In the genomic region with DNA sequence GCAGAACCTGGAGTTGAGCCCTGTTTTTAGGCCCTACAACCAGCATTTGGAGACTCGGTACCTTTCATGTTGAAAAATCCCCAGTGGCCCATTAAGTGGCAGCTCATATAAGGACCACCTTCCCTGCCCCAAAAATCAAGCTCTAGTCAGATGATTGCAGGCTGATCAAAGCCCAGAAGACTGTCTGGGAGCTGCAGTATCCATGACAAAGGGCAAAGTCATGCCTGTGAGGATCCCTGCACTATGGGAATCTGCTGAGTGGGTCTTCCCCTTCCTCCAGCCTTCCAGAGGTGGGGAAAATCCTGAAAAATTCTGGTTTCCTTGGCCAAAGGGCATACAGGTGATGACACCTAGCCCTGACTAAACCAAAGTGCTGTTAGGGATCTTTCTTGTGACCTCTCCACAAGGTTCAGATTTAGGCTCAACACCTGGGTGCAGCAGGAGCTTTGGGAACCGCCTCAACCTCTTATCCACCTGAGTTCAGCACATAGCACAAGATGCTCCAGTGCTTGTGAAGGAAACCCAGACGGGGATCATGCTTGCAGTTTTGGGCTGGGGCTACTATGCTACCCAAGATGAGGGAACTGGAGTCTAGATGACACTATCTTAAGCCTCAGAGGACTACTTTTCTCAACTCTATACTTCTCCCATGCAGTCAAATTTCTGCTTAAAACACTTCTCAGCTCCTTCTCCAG, we compare ENCODE assay signal across 8 cellular contexts. TPM values are rescaled to one million over a fixed set of nuclear protein-coding genes. Genes with fewer than 3 reads are reported as not detected.
DNase-seq lines count a peak whose midpoint lies in the region; ATAC-seq and TF ChIP-seq lines count a peak whose summit lies in the region.

No MANE protein-coding gene starts in this region.

- H2AFZ ChIP-seq in GM23248 (peak overlapping the region; percentile 80), trophoblast cell (ENCODE audit: insufficient read depth, low read length, poor library complexity) (no peak overlapping the region)

- H3K4ac ChIP-seq in trophoblast cell (ENCODE audit: low read depth, low read length) = no peak overlapping the region

- peaks cover 21% of the 10 kb centered on the region for H3K4me1 ChIP-seq in GM23248 (ENCODE audit: insufficient read depth)
- H3K4me1 ChIP-seq in Panc1 (ENCODE audit: control insufficient read depth, insufficient read depth, low read length) = peaks cover 26% of the 10 kb centered on the region
- H3K4me1 ChIP-seq in trophoblast cell (ENCODE audit: control insufficient read depth in 1 of 2, insufficient read depth in 2 of 2, low read length in 2 of 2) = peaks cover 11 to 14% of the 10 kb centered on the region in 2 experiments

- in situ Hi-C loops in GM23248 (cut with MboI) (no loop called here), Panc1 (cut with HindIII; ENCODE audit: low pct_unique_long_range_greater_than_20kb, low sequenced_read_pairs) (no loop called here)

- no peak for TF ChIP-seq CTCF in Panc1 (IDR thresholded peaks at IDR 0.05)

- H2BK120ac ChIP-seq in trophoblast cell (ENCODE audit: insufficient read depth, low read length, poor library complexity) = no peak overlapping the region

- BruUV-seq in Panc1 (replicated peaks; lab: Mats Ljungman, UMichigan) = no TSS peak

- H2BK12ac ChIP-seq in trophoblast cell (ENCODE audit: low read length) = no peak overlapping the region

- no peak overlapping the region for H4K91ac ChIP-seq in trophoblast cell (ENCODE audit: low read depth, low read length)

- H3K23ac ChIP-seq in trophoblast cell (ENCODE audit: low read length) = no peak overlapping the region

- H3K9ac ChIP-seq in GM23248 (peak overlapping the region; percentile 88), trophoblast cell (ENCODE audit: low read length) (no peak overlapping the region)

- no peak overlapping the region for H3K18ac ChIP-seq in trophoblast cell (ENCODE audit: low read length)

- H3K4me3 ChIP-seq in GM23248 (peak overlapping the region; percentile 84), Panc1 (ENCODE audit: low read depth in 2 of 2, low read length in 2 of 2) (peak overlapping the region; percentile 60 to 84; a peak in 2 of 4 replicates), trophoblast cell (ENCODE audit: low read depth, low read length) (no peak overlapping the region)

- H2BK5ac ChIP-seq in trophoblast cell (ENCODE audit: low read depth, low read length, poor library complexity) = no peak overlapping the region

- no peaks in the 10 kb centered on the region for H3K9me2 ChIP-seq in GM23248 (ENCODE audit: insufficient read depth)

- peak overlapping the region; percentile 85 for H3K4me2 ChIP-seq in GM23248 (ENCODE audit: unreplicated experiment)
- no peak overlapping the region for H3K4me2 ChIP-seq in trophoblast cell (ENCODE audit: low read length)

- 48 to 51% methylated on average over 3 of the region's 3 CpGs for WGBS in GM23248 (ENCODE audit: low coverage in 1 of 2, low lambda C conversion rate in 2 of 2, missing lambda C conversion rate in 2 of 2), 2 experiments
- WGBS in trophoblast cell (ENCODE audit: extremely low coverage, insufficient coverage, insufficient read length) = no CpG with 5 or more reads among the region's 3 CpGs

- peaks cover 19% of the 10 kb centered on the region for H3F3A ChIP-seq in GM23248 (ENCODE audit: insufficient read depth)

- POLR2A ChIA-PET in Panc1 (lab: Charles Lee) = interaction anchor here (0.6 to 1.1 kb wide), 2 partner anchors 96 to 155 kb away, joined by 4 to 7 read pairs; a partner anchor contains a TSS

- H3K14ac ChIP-seq in trophoblast cell (ENCODE audit: low read length) = no peak overlapping the region

- H3K36me3 ChIP-seq in GM23248 (ENCODE audit: low read depth) (no peaks in the 10 kb centered on the region), Panc1 (ENCODE audit: control insufficient read depth, insufficient read depth, low read length) (no peaks in the 10 kb centered on the region), trophoblast cell (ENCODE audit: control insufficient read depth in 1 of 2, insufficient read depth in 2 of 2, low read length in 2 of 2) (peaks cover 31 to 34% of the 10 kb centered on the region in 2 experiments)

- DNase-seq in GM23248 (peak; percentile 50), Panc1 (ENCODE audit: low read depth, low spot score) (peak; percentile 25), erythroblast (lab: John Stamatoyannopoulos, UW) (peak in 1 of 2 experiments; percentile 31), trophoblast cell (peak; percentile 40 to 44), DMS79 treated with DMSO at 0.1 percent for 48 hours (lab: John Stamatoyannopoulos, UW) (no peak), SIG-M5 (lab: John Stamatoyannopoulos, UW) (no peak)
- DNase-seq in stimulated activated naive CD4-positive, alpha-beta T cell (lab: John Stamatoyannopoulos, UW) = no peak

- no peak overlapping the region for H2AK5ac ChIP-seq in trophoblast cell (ENCODE audit: low read length)

- H3K27me3 ChIP-seq in GM23248 (replicated peaks; ENCODE audit: insufficient read depth) (no peaks in the 10 kb centered on the region), Panc1 (ENCODE audit: control insufficient read depth, insufficient read depth, low read length) (no peaks in the 10 kb centered on the region), trophoblast cell (ENCODE audit: insufficient read depth, low read length) (no peaks in the 10 kb centered on the region)

- CTCF ChIA-PET in Panc1 (lab: Charles Lee) = interaction anchor here (0.9 to 2.5 kb wide), 2 partner anchors 76 to 96 kb away, joined by 5 to 10 read pairs; no protein-coding TSS in a partner anchor

- TF ChIP-seq POLR2A in erythroblast (IDR thresholded peaks at IDR 0.05; ENCODE audit: low read length) = peak; percentile 28

- no peak overlapping the region for H4K8ac ChIP-seq in trophoblast cell (ENCODE audit: low read depth, low read length)

- peaks cover 11% of the 10 kb centered on the region for H3K79me1 ChIP-seq in trophoblast cell (ENCODE audit: low read length)

- H3K9me3 ChIP-seq in GM23248 (ENCODE audit: low read depth) (no peaks in the 10 kb centered on the region), Panc1 (ENCODE audit: control insufficient read depth, insufficient read depth, low read depth, low read length) (no peaks in the 10 kb centered on the region), trophoblast cell (ENCODE audit: insufficient read depth, low read depth, low read length) (no peaks in the 10 kb centered on the region)

- no peak for ATAC-seq in Panc1
- ATAC-seq in HG03135 (IDR thresholded peaks at IDR 0.05; ENCODE audit: unreplicated experiment) = no peak

- H4K20me1 ChIP-seq in GM23248 (ENCODE audit: insufficient read depth) = no peaks in the 10 kb centered on the region

- H3K27ac ChIP-seq in GM23248 = peak overlapping the region; percentile 88
- peak overlapping the region; percentile 91 for H3K27ac ChIP-seq in Panc1 (ENCODE audit: low read length)
- H3K27ac ChIP-seq in trophoblast cell (ENCODE audit: low read depth, low read length) = no peak overlapping the region

- H3K79me2 ChIP-seq in GM23248 (ENCODE audit: insufficient read depth) (peaks cover 50% of the 10 kb centered on the region), trophoblast cell (ENCODE audit: control insufficient read depth, insufficient read depth, low read length, poor library complexity) (peaks cover 7% of the 10 kb centered on the region)

- intact Hi-C loops in Panc1 (cut with micrococcal nuclease; ENCODE audit: unreplicated experiment) = no loop called here

- peak overlapping the region; percentile 13 for H4K12ac ChIP-seq in trophoblast cell (ENCODE audit: low read depth, low read length)

RNA-seq across cellular contexts. Expression of a gene that starts 1.2 kb away (rescaled TPM):
- total RNA-seq in GM23248 (2014; rRNA removed; shearing (Covaris generic)) = 20.5 and 29.9 TPM in 2 replicates
- 15.2 and 17.1 TPM in 2 replicates for polyA plus RNA-seq in GM23248 (2016; fragmentation: Nextera tagmentation; extraction: Ambion mirVana)
- 35.4 TPM for total RNA-seq in Panc1 (2021; ENCODE audit: unreplicated experiment)
- 43.6 TPM for polyA plus RNA-seq in Panc1 (2012; ENCODE audit: insufficient read length)
- polyA plus RNA-seq in trophoblast cell (2013) = 8.2 and 8.9 TPM in 2 replicates

RNA-seq across cellular contexts. Expression of a gene that starts 6.2 kb away (rescaled TPM):
- 69.5 and 75.0 TPM in 2 replicates for total RNA-seq in GM23248 (2014; rRNA removed; shearing (Covaris generic))
- 56.6 and 57.9 TPM in 2 replicates for polyA plus RNA-seq in GM23248 (2016; fragmentation: Nextera tagmentation; extraction: Ambion mirVana)
- total RNA-seq in Panc1 (2021; ENCODE audit: unreplicated experiment) = 116 TPM
- 135 TPM for polyA plus RNA-seq in Panc1 (2012; ENCODE audit: insufficient read length)
- 51.2 and 54.9 TPM in 2 replicates for polyA plus RNA-seq in trophoblast cell (2013)

RNA-seq across cellular contexts. Expression of a gene that starts 6.3 kb away (rescaled TPM):
- total RNA-seq in GM23248 (2014; rRNA removed; shearing (Covaris generic)) = 31.7 and 43.8 TPM in 2 replicates
- 35.0 and 35.4 TPM in 2 replicates for polyA plus RNA-seq in GM23248 (2016; fragmentation: Nextera tagmentation; extraction: Ambion mirVana)
- 63.8 TPM for total RNA-seq in Panc1 (2021; ENCODE audit: unreplicated experiment)
- 48.5 TPM for polyA plus RNA-seq in Panc1 (2012; ENCODE audit: insufficient read length)
- 36.3 and 36.7 TPM in 2 replicates for polyA plus RNA-seq in trophoblast cell (2013)

RNA-seq across cellular contexts. Expression of a gene that starts 22.1 kb away (rescaled TPM):
- 2.2 and 4.6 TPM in 2 replicates for total RNA-seq in GM23248 (2014; rRNA removed; shearing (Covaris generic))
- 1.1 and 1.2 TPM in 2 replicates for polyA plus RNA-seq in GM23248 (2016; fragmentation: Nextera tagmentation; extraction: Ambion mirVana)
- 10.6 TPM for total RNA-seq in Panc1 (2021; ENCODE audit: unreplicated experiment)
- 6.0 TPM for polyA plus RNA-seq in Panc1 (2012; ENCODE audit: insufficient read length)
- polyA plus RNA-seq in trophoblast cell (2013) = 2.9 and 3.1 TPM in 2 replicates

RNA-seq across cellular contexts. Expression of a gene that starts 34.2 kb away (rescaled TPM):
- total RNA-seq in GM23248 (2014; rRNA removed; shearing (Covaris generic)) = 0.22 and 1.1 TPM in 2 replicates
- polyA plus RNA-seq in GM23248 (2016; fragmentation: Nextera tagmentation; extraction: Ambion mirVana) = 0.43 and 0.46 TPM in 2 replicates
- 1.0 TPM for total RNA-seq in Panc1 (2021; ENCODE audit: unreplicated experiment)
- polyA plus RNA-seq in Panc1 (2012; ENCODE audit: insufficient read length) = 0.22 TPM
- 0.93 and 0.94 TPM in 2 replicates for polyA plus RNA-seq in trophoblast cell (2013)

Comparison
In these comparisons a context has a peak if more than half of its experiments do, and no peak if none do; other contexts are left out.
1. DNase-seq: peak in GM23248 (single experiment), Panc1 (single experiment) and trophoblast cell (2 of 2); none in DMS79 treated with DMSO at 0.1 percent for 48 hours (single experiment), stimulated activated naive CD4-positive, alpha-beta T cell (0 of 6) and SIG-M5 (single experiment).